Comparison of ENCODE assay signal across 8 cellular contexts in the genomic region with DNA sequence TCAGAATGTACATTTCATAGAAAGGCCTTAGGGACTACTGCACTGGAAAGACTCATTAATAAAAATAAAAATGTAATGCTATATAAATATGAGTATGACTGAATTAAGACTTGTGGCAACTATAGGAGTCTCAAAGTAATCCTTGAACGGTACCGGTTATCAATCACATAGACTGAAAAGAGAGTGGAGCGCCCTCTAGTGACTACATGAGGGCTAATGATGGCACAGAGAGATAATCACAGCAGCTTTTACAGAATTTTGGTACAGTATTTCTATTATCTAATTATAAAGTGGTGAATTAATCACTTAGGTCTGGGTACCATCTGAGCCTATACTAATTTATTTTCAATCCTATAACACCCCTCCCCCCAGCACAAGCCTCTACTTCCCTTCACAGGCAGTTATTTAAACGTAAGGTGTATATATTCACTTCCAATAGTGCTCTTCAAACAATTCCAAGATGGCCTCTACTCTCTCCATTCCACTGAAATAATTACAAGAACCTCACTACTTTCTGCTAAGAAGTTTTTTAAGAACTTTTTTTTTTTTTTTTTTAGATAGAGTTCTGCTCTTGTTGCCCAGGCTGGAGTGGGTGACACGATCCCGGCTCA. TPM values are rescaled to one million over a fixed set of nuclear protein-coding genes. Genes with fewer than 3 reads are reported as not detected.
DNase-seq lines count a peak whose midpoint lies in the region; TF ChIP-seq lines count a peak whose summit lies in the region.

No MANE protein-coding gene starts in this region.

- intact Hi-C loops in activated CD4-positive, alpha-beta memory T cell treated with anti-CD3 and anti-CD28 coated beads for 36 hours (cut with micrococcal nuclease), result loop anchor here (5.0 kb wide), 1 partner anchor 87 kb away; no protein-coding TSS in a partner anchor
- intact Hi-C loops in tibial artery (cut with DNase I; ENCODE audit: low total_unique reads), result loop anchor here (10.0 kb wide), 1 partner anchor 90 kb away; no protein-coding TSS in a partner anchor

- no peak overlapping the region for H3K27ac Mint-ChIP-seq in activated CD4-positive, alpha-beta memory T cell treated with anti-CD3 and anti-CD28 coated beads for 36 hours
- H3K27ac Mint-ChIP-seq in nephron, result no peak overlapping the region

- no peak for TF ChIP-seq POLR2A in erythroblast (IDR thresholded peaks at IDR 0.05; ENCODE audit: low read length)

- H3K9me3 Mint-ChIP-seq in activated CD4-positive, alpha-beta memory T cell treated with anti-CD3 and anti-CD28 coated beads for 36 hours, result no peaks in the 10 kb centered on the region
- H3K9me3 Mint-ChIP-seq in nephron, result no peaks in the 10 kb centered on the region

- H3K9me3 ChIP-seq in tibial artery, result no peaks in the 10 kb centered on the region

- DNase-seq in activated gamma-delta T cell treated with Interleukin-2 at 50 U/mL for 16 hours (peak; percentile 58), activated gamma-delta T cell (lab: John Stamatoyannopoulos, UW) (no peak), NCI-H2227 (lab: John Stamatoyannopoulos, UW; ENCODE audit: unreplicated experiment) (peak; percentile 34), erythroblast (lab: John Stamatoyannopoulos, UW) (peak; percentile 71 to 83), tibial artery (peak in 1 of 2 donors; percentile 59), DMS153 (lab: John Stamatoyannopoulos, UW) (no peak)
- DNase-seq in activated CD4-positive, alpha-beta memory T cell treated with anti-CD3 and anti-CD28 coated beads for 36 hours, result peak; percentile 46

- no peak overlapping the region for H3K4me3 Mint-ChIP-seq in activated CD4-positive, alpha-beta memory T cell treated with anti-CD3 and anti-CD28 coated beads for 36 hours
- no peak overlapping the region for H3K4me3 Mint-ChIP-seq in nephron

- H3K36me3 ChIP-seq in tibial artery, result peaks cover 9 to 25% (median 11%) of the 10 kb centered on the region in 3 donors

- H3K27me3 Mint-ChIP-seq in activated CD4-positive, alpha-beta memory T cell treated with anti-CD3 and anti-CD28 coated beads for 36 hours, result no peaks in the 10 kb centered on the region
- H3K27me3 Mint-ChIP-seq in nephron (ENCODE audit: low read depth), result no peaks in the 10 kb centered on the region

- H3K27me3 ChIP-seq in tibial artery, result no peaks in the 10 kb centered on the region

- POLR2A ChIA-PET in activated CD4-positive, alpha-beta memory T cell treated with anti-CD3 and anti-CD28 coated beads for 36 hours (lab: Charles Lee), result no interaction called here

- no peak overlapping the region for H3K4me3 ChIP-seq in tibial artery

- CTCF ChIA-PET in activated CD4-positive, alpha-beta memory T cell treated with anti-CD3 and anti-CD28 coated beads for 36 hours (lab: Charles Lee), result interaction anchor here (0.6 to 2.2 kb wide), 16 partner anchors 16 to 155 kb away, joined by 3 to 11 read pairs (median 3); no protein-coding TSS in a partner anchor

- TF ChIP-seq CTCF in nephron (IDR thresholded peaks at IDR 0.05; ENCODE audit: unreplicated experiment in 3 of 3), result peak; percentile 62 to 64 (median 63)
- TF ChIP-seq CTCF in tibial artery (IDR thresholded peaks at IDR 0.05), result peak; percentile 62 to 66

- H3K27ac ChIP-seq in tibial artery, result no peak overlapping the region

- H3K36me3 Mint-ChIP-seq in activated CD4-positive, alpha-beta memory T cell treated with anti-CD3 and anti-CD28 coated beads for 36 hours, result peaks cover 19% of the 10 kb centered on the region
- peaks cover 27% of the 10 kb centered on the region for H3K36me3 Mint-ChIP-seq in nephron (ENCODE audit: low read depth)

- H3K4me1 Mint-ChIP-seq in activated CD4-positive, alpha-beta memory T cell treated with anti-CD3 and anti-CD28 coated beads for 36 hours (ENCODE audit: low read depth), result peaks cover 17% of the 10 kb centered on the region
- H3K4me1 Mint-ChIP-seq in nephron, result peaks cover 5% of the 10 kb centered on the region

- peaks cover 0 to 31% (median 7%) of the 10 kb centered on the region in 4 donors for H3K4me1 ChIP-seq in tibial artery

RNA-seq across cellular contexts. Expression of gene ANKFY1, which starts 40.7 kb away (rescaled TPM):
- 10 to 100 TPM; 34.6 to 40.5 TPM for total RNA-seq in activated CD4-positive, alpha-beta memory T cell treated with anti-CD3 and anti-CD28 coated beads for 36 hours

Comparison
In these comparisons a context has a peak if more than half of its experiments do, and no peak if none do; other contexts are left out.
1. DNase-seq: peak in activated gamma-delta T cell treated with Interleukin-2 at 50 U/mL for 16 hours (single experiment), NCI-H2227 (single experiment), activated CD4-positive, alpha-beta memory T cell treated with anti-CD3 and anti-CD28 coated beads for 36 hours (single experiment) and erythroblast (2 of 2); none in activated gamma-delta T cell (single experiment) and DMS153 (single experiment).